ENCODE assay signal across 24 cellular contexts in the genomic region with DNA sequence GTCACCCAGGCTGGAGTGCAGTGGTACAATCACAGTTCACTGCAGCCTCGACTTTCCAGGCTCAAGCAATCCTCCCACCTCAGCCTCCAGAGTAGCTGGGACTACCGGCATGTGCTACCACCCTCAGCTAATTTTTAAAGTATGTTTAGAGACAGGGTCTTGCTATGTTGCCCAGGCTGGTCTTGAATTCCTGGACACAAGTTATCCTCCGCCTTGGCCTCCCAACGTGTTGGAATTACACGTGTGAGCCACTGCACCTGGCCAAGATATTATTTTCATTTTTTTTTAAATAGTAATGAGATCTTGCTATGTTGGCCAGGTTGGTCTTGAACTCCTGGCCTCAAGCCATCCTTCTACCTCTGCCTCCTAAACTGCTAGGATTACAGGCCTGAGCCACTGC. TPM values are rescaled to one million over a fixed set of nuclear protein-coding genes. Genes with fewer than 3 reads are reported as not detected.
A peak's percentile ranks its signal among the peaks of the same experiment; 100 is the strongest.
DNase-seq lines count a peak whose midpoint lies in the region; ATAC-seq, FAIRE-seq and TF ChIP-seq lines count a peak whose summit lies in the region.
"Had no signal": no experiment of that assay in that cellular context is flagged by ENCODE, and none has a peak within 500 bp of the region (broad histone marks: within the 10 kb centered on the region; RNA-seq: fewer than 3 reads in every experiment).

No MANE protein-coding gene starts in this region.

- H2AFZ ChIP-seq in HepG2 (ENCODE audit: low read length), result no peak overlapping the region
- no peak overlapping the region for H2AFZ ChIP-seq in trophoblast cell (ENCODE audit: insufficient read depth, low read length, poor library complexity)

- H3K9ac ChIP-seq in HepG2 (ENCODE audit: insufficient read depth, low read depth, low read length), result no peak overlapping the region
- no peak overlapping the region for H3K9ac ChIP-seq in trophoblast cell (ENCODE audit: low read length)
- H3K9ac ChIP-seq: BLaER1 treated with 17β-estradiol and CSF1 and Interleukin-3, amounts not matched to agents 10 nM and 100 nM had no signal

- H2AK5ac ChIP-seq in trophoblast cell (ENCODE audit: low read length), result no peak overlapping the region

- peaks cover 33% of the 10 kb centered on the region for H3K4me1 ChIP-seq in HepG2 (ENCODE audit: insufficient read depth, low read length)
- H3K4me1 ChIP-seq in right lobe of liver, result peaks cover 0 to under 1% (median under 1%) of the 10 kb centered on the region in 4 donors
- peaks cover 15% of the 10 kb centered on the region for H3K4me1 ChIP-seq in RWPE2 (ENCODE audit: insufficient read depth, poor library complexity, severe bottlenecking)
- peaks cover 7 to 12% of the 10 kb centered on the region in 2 experiments for H3K4me1 ChIP-seq in trophoblast cell (ENCODE audit: control insufficient read depth in 1 of 2, insufficient read depth in 2 of 2, low read length in 2 of 2)
- H3K4me1 ChIP-seq: BE2C had no signal

- POLR2A ChIA-PET in HepG2 (lab: Yijun Ruan, JAX), result no interaction called here

- H3K79me2 ChIP-seq in HepG2 (ENCODE audit: insufficient read depth, low read length) (peaks cover 6% of the 10 kb centered on the region), trophoblast cell (ENCODE audit: control insufficient read depth, insufficient read depth, low read length, poor library complexity) (peaks cover 5% of the 10 kb centered on the region)

- H3K36me3 ChIP-seq in HepG2 (replicated peaks in 1 of 2; ENCODE audit: control insufficient read depth in 1 of 2, insufficient read depth in 2 of 2, low read length in 2 of 2) (no peaks in the 10 kb centered on the region), right lobe of liver (no peaks in the 10 kb centered on the region), RWPE2 (ENCODE audit: low read depth) (no peaks in the 10 kb centered on the region), trophoblast cell (ENCODE audit: control insufficient read depth in 1 of 2, insufficient read depth in 2 of 2, low read length in 2 of 2) (no peaks in the 10 kb centered on the region)
- H3K36me3 ChIP-seq: BE2C, HAP-1 had no signal

- TF ChIP-seq RAD21 in HepG2 (CRISPR knock-in tag; IDR thresholded peaks at IDR 0.05), result no peak

- TF ChIP-seq POLR2A in HepG2 (IDR thresholded peaks at IDR 0.05; ENCODE audit: insufficient read depth in 1 of 2, low read depth in 2 of 2, low read length in 2 of 2), result no peak
- no peak for TF ChIP-seq POLR2A in right lobe of liver (IDR thresholded peaks at IDR 0.05)

- BruUV-seq in HepG2 (replicated peaks; lab: Mats Ljungman, UMichigan), result no TSS peak

- in situ Hi-C loops in HepG2 (cut with HindIII; ENCODE audit: extremely low pct_ligation_motif_present, low pct_unique_long_range_greater_than_20kb), result no loop called here

- no peak overlapping the region for H3K18ac ChIP-seq in trophoblast cell (ENCODE audit: low read length)

- no peak overlapping the region for H2BK12ac ChIP-seq in trophoblast cell (ENCODE audit: low read length)

- intact Hi-C loops in HepG2 (cut with micrococcal nuclease; ENCODE audit: unreplicated experiment), result no loop called here
- intact Hi-C loops in right lobe of liver (cut with DNase I), result no loop called here
- intact Hi-C loops in dendritic cell treated with granulocyte-macrophage colony-stimulating factor and Interleukin-4, amounts not matched to agents 40 ng/mL and 50 ng/mL, for 4 days (cut with micrococcal nuclease), result no loop called here

- no peak overlapping the region for H3K14ac ChIP-seq in trophoblast cell (ENCODE audit: low read length)

- H3K9me3 Mint-ChIP-seq in dendritic cell treated with granulocyte-macrophage colony-stimulating factor and Interleukin-4, amounts not matched to agents 40 ng/mL and 50 ng/mL, for 4 days, result peaks cover 9% of the 10 kb centered on the region
- H3K9me3 Mint-ChIP-seq: CD4-positive, alpha-beta memory T cell had no signal

- no peak overlapping the region for H4K91ac ChIP-seq in trophoblast cell (ENCODE audit: low read depth, low read length)

- H4K8ac ChIP-seq in trophoblast cell (ENCODE audit: low read depth, low read length), result no peak overlapping the region

- DNase-seq in HepG2 (ENCODE audit: low spot score) (no peak), right lobe of liver (no peak), RWPE2 (ENCODE audit: low spot score) (no peak), trophoblast cell (peak; percentile 70 to 80), DMS53 (lab: John Stamatoyannopoulos, UW) (no peak)
- DNase-seq: 8988T; ACHN; AML-193; BE2C; Calu3; CD4-positive, alpha-beta memory T cell; COR-L47; DND-41; GOT3 had no signal

- no peak overlapping the region for H2BK120ac ChIP-seq in trophoblast cell (ENCODE audit: insufficient read depth, low read length, poor library complexity)

- H3K4ac ChIP-seq in trophoblast cell (ENCODE audit: low read depth, low read length), result no peak overlapping the region

- H3K4me2 ChIP-seq in HepG2 (ENCODE audit: low read depth, low read length) (no peak overlapping the region), trophoblast cell (ENCODE audit: low read length) (no peak overlapping the region)
- H3K4me2 ChIP-seq: A549 had no signal

- peaks cover 7% of the 10 kb centered on the region for H3K36me3 Mint-ChIP-seq in dendritic cell treated with granulocyte-macrophage colony-stimulating factor and Interleukin-4, amounts not matched to agents 40 ng/mL and 50 ng/mL, for 4 days (ENCODE audit: low read depth)

- peak overlapping the region; percentile 91 for H3K27ac Mint-ChIP-seq in dendritic cell treated with granulocyte-macrophage colony-stimulating factor and Interleukin-4, amounts not matched to agents 40 ng/mL and 50 ng/mL, for 4 days

- no peak for ATAC-seq in HepG2
- ATAC-seq in right lobe of liver, result no peak
- ATAC-seq in RWPE2 (ENCODE audit: low read depth), result no peak
- no peak for ATAC-seq in GM21381 (IDR thresholded peaks at IDR 0.05; ENCODE audit: unreplicated experiment)
- no peak for ATAC-seq in GM21529 (IDR thresholded peaks at IDR 0.05; ENCODE audit: unreplicated experiment)
- ATAC-seq: A549, GM12878 had no signal

- CTCF ChIA-PET in HepG2 (lab: Yijun Ruan, JAX; ENCODE audit: low intra/inter-chr PET ratio, low total read pairs), result no interaction called here

- no peak overlapping the region for H4K12ac ChIP-seq in trophoblast cell (ENCODE audit: low read depth, low read length)

- no peak overlapping the region for H3K23ac ChIP-seq in trophoblast cell (ENCODE audit: low read length)

- no peak overlapping the region for H2BK5ac ChIP-seq in trophoblast cell (ENCODE audit: low read depth, low read length, poor library complexity)

- no peak overlapping the region for H3K4me3 ChIP-seq in HepG2 (replicated peaks in 1 of 3; ENCODE audit: insufficient read depth in 1 of 3, low read depth in 2 of 3, low read length in 3 of 3)
- H3K4me3 ChIP-seq in right lobe of liver, result no peak overlapping the region
- no peak overlapping the region for H3K4me3 ChIP-seq in RWPE2 (ENCODE audit: severe bottlenecking)
- no peak overlapping the region for H3K4me3 ChIP-seq in trophoblast cell (ENCODE audit: low read depth, low read length)
- H3K4me3 ChIP-seq: A549; BLaER1 treated with 17β-estradiol and CSF1 and Interleukin-3, amounts not matched to agents 10 nM and 100 nM; GM12878; HAP-1 had no signal

- H3K27me3 ChIP-seq in HepG2 (ENCODE audit: control insufficient read depth in 1 of 2, insufficient read depth in 2 of 2, low read length in 2 of 2), result peaks cover 0 to 9% of the 10 kb centered on the region in 2 experiments; a peak in 1 of 5 replicates
- no peaks in the 10 kb centered on the region for H3K27me3 ChIP-seq in right lobe of liver
- no peaks in the 10 kb centered on the region for H3K27me3 ChIP-seq in RWPE2 (ENCODE audit: insufficient read depth, poor library complexity, severe bottlenecking)
- H3K27me3 ChIP-seq in trophoblast cell (ENCODE audit: insufficient read depth, low read length), result no peaks in the 10 kb centered on the region
- H3K27me3 ChIP-seq: BE2C; BLaER1 treated with 17β-estradiol and CSF1 and Interleukin-3, amounts not matched to agents 10 nM and 100 nM had no signal

- no peaks in the 10 kb centered on the region for H3K27me3 Mint-ChIP-seq in dendritic cell treated with granulocyte-macrophage colony-stimulating factor and Interleukin-4, amounts not matched to agents 40 ng/mL and 50 ng/mL, for 4 days
- H3K27me3 Mint-ChIP-seq: CD4-positive, alpha-beta memory T cell had no signal

- peak overlapping the region; percentile 51 for H3K4me3 Mint-ChIP-seq in dendritic cell treated with granulocyte-macrophage colony-stimulating factor and Interleukin-4, amounts not matched to agents 40 ng/mL and 50 ng/mL, for 4 days

- peaks cover 5% of the 10 kb centered on the region for H3K79me1 ChIP-seq in trophoblast cell (ENCODE audit: low read length)

- H3K27ac ChIP-seq in HepG2 (ENCODE audit: extremely low read length, insufficient read depth, low read length), result no peak overlapping the region
- no peak overlapping the region for H3K27ac ChIP-seq in right lobe of liver
- H3K27ac ChIP-seq in RWPE2 (ENCODE audit: poor library complexity, severe bottlenecking), result peak overlapping the region; percentile 12
- no peak overlapping the region for H3K27ac ChIP-seq in trophoblast cell (ENCODE audit: low read depth, low read length)
- H3K27ac ChIP-seq: A549 had no signal

- no peak for FAIRE-seq in HepG2 (lab: Jason Lieb, UNC)
- FAIRE-seq: A549, G401.6, GM12878, GM19239, H54 had no signal

- 59% methylated on average over 5 of the region's 5 CpGs for WGBS in HepG2 (ENCODE audit: low lambda C conversion rate)
- 83% methylated on average over 5 of the region's 5 CpGs for WGBS in right lobe of liver (ENCODE audit: insufficient coverage, low coverage, low lambda C conversion rate, missing lambda C conversion rate)
- no CpG with 5 or more reads among the region's 5 CpGs for WGBS in trophoblast cell (ENCODE audit: extremely low coverage, insufficient coverage, insufficient read length)

- TF ChIP-seq CTCF in HepG2 (CRISPR knock-in tag; IDR thresholded peaks at IDR 0.05) (no peak), right lobe of liver (IDR thresholded peaks at IDR 0.05) (no peak), RWPE2 (IDR thresholded peaks at IDR 0.05; ENCODE audit: poor library complexity, severe bottlenecking) (no peak)

- TF ChIP-seq EP300 in HepG2 (IDR thresholded peaks at IDR 0.05; ENCODE audit: low read depth in 2 of 2, low read length in 2 of 2) (no peak), HepG2 (CRISPR knock-in tag; IDR thresholded peaks at IDR 0.05; ENCODE audit: borderline replicate concordance) (no peak)

- H4K20me1 ChIP-seq in HepG2 (ENCODE audit: insufficient read depth, low read length), result no peaks in the 10 kb centered on the region
- H4K20me1 ChIP-seq: BLaER1 treated with 17β-estradiol and CSF1 and Interleukin-3, amounts not matched to agents 10 nM and 100 nM had no signal

- no peaks in the 10 kb centered on the region for H3K9me3 ChIP-seq in HepG2 (ENCODE audit: low read length)
- H3K9me3 ChIP-seq in right lobe of liver, result no peaks in the 10 kb centered on the region
- H3K9me3 ChIP-seq in RWPE2 (ENCODE audit: severe bottlenecking), result no peaks in the 10 kb centered on the region
- H3K9me3 ChIP-seq in trophoblast cell (ENCODE audit: insufficient read depth, low read depth, low read length), result peaks cover 4% of the 10 kb centered on the region
- H3K9me3 ChIP-seq: A549, BE2C had no signal

- peaks cover 62% of the 10 kb centered on the region for H3K4me1 Mint-ChIP-seq in dendritic cell treated with granulocyte-macrophage colony-stimulating factor and Interleukin-4, amounts not matched to agents 40 ng/mL and 50 ng/mL, for 4 days (ENCODE audit: low read depth)

RNA-seq across cellular contexts. Expression of a gene that starts 4.4 kb away (rescaled TPM):
- 36.9 and 49.7 TPM in 2 replicates for total RNA-seq in HepG2 (2016; rRNA removed; fragmentation: Illumina TruSeq; extraction: Trizol)
- 14.9 and 19.2 TPM in 2 replicates for total RNA-seq in HepG2 (2016; cell fraction: cytosol; rRNA removed; fragmentation: Illumina TruSeq; extraction: Trizol; ENCODE audit: low read depth)
- total RNA-seq in HepG2 (2016; cell fraction: insoluble cytoplasmic fraction; rRNA removed; fragmentation: Illumina TruSeq; extraction: Trizol), result 41.4 and 51.3 TPM in 2 replicates
- 19.0 and 24.4 TPM in 2 replicates for total RNA-seq in HepG2 (2016; cell fraction: membrane; rRNA removed; fragmentation: Illumina TruSeq; extraction: Trizol)
- total RNA-seq in HepG2 (2016; cell fraction: nucleus; rRNA removed; fragmentation: Illumina TruSeq; extraction: Trizol), result 19.5 and 27.2 TPM in 2 replicates
- polyA plus RNA-seq in HepG2 (2011; rRNA removed), result 63.5 and 66.7 TPM in 2 replicates
- 68.2 and 75.7 TPM in 2 replicates for polyA plus RNA-seq in HepG2 (2011; cell fraction: cytosol; rRNA removed)
- polyA plus RNA-seq in HepG2 (2011; cell fraction: nucleus; rRNA removed), result 79.4 and 82.3 TPM in 2 replicates
- 35.5 and 45.4 TPM in 2 replicates for polyA plus RNA-seq in HepG2 (2012)
- 11.8 and 13.8 TPM in 2 replicates for polyA plus RNA-seq in HepG2 (2016; cell fraction: cytosol; fragmentation: Illumina TruSeq; extraction: Trizol; ENCODE audit: low read depth)
- polyA plus RNA-seq in HepG2 (2016; cell fraction: insoluble cytoplasmic fraction; fragmentation: Illumina TruSeq; extraction: Trizol; ENCODE audit: low read depth), result 52.7 and 54.7 TPM in 2 replicates
- 18.4 and 18.9 TPM in 2 replicates for polyA plus RNA-seq in HepG2 (2016; cell fraction: membrane; fragmentation: Illumina TruSeq; extraction: Trizol; ENCODE audit: low read depth)
- polyA plus RNA-seq in HepG2 (2016; cell fraction: nucleus; fragmentation: Illumina TruSeq; extraction: Trizol; ENCODE audit: insufficient read depth, low read depth), result 25.9 and 30.1 TPM in 2 replicates
- polyA minus RNA-seq in HepG2 (2011; rRNA and poly(A)+ RNA removed; ENCODE audit: low replicate concordance), result 129 and 146 TPM in 2 replicates
- polyA minus RNA-seq in HepG2 (2011; cell fraction: cytosol; rRNA and poly(A)+ RNA removed), result 28.5 and 36.3 TPM in 2 replicates
- polyA minus RNA-seq in HepG2 (2011; cell fraction: nucleus; rRNA and poly(A)+ RNA removed), result 54.8 and 73.8 TPM in 2 replicates
- total RNA-seq in right lobe of liver, result 10 to 100 TPM; 23.5 to 69.7 (median 40.8) TPM
- 18.5 and 19.3 TPM in 2 replicates for polyA plus RNA-seq in trophoblast cell (2013)

RNA-seq across cellular contexts. Expression of a gene that starts 12.3 kb away (rescaled TPM):
- total RNA-seq in HepG2 (2016; rRNA removed; fragmentation: Illumina TruSeq; extraction: Trizol) (23.6 and 34.8 TPM in 2 replicates), right lobe of liver (10 to 100 TPM; 33.9 to 45.9 (median 41.7) TPM)
- total RNA-seq in HepG2 (2016; cell fraction: cytosol; rRNA removed; fragmentation: Illumina TruSeq; extraction: Trizol; ENCODE audit: low read depth), result 9.6 and 11.5 TPM in 2 replicates
- total RNA-seq in HepG2 (2016; cell fraction: insoluble cytoplasmic fraction; rRNA removed; fragmentation: Illumina TruSeq; extraction: Trizol), result 21.6 and 36.5 TPM in 2 replicates
- 19.1 and 19.4 TPM in 2 replicates for total RNA-seq in HepG2 (2016; cell fraction: membrane; rRNA removed; fragmentation: Illumina TruSeq; extraction: Trizol)
- total RNA-seq in HepG2 (2016; cell fraction: nucleus; rRNA removed; fragmentation: Illumina TruSeq; extraction: Trizol), result 34.8 and 43.1 TPM in 2 replicates
- polyA plus RNA-seq in HepG2 (2011; rRNA removed), result 121 and 137 TPM in 2 replicates
- polyA plus RNA-seq in HepG2 (2011; cell fraction: cytosol; rRNA removed), result 79.1 and 105 TPM in 2 replicates
- 60.5 and 61.0 TPM in 2 replicates for polyA plus RNA-seq in HepG2 (2011; cell fraction: nucleus; rRNA removed)
- 46.1 and 60.6 TPM in 2 replicates for polyA plus RNA-seq in HepG2 (2012)
- polyA plus RNA-seq in HepG2 (2016; cell fraction: cytosol; fragmentation: Illumina TruSeq; extraction: Trizol; ENCODE audit: low read depth), result 13.9 and 15.3 TPM in 2 replicates
- 40.8 and 49.5 TPM in 2 replicates for polyA plus RNA-seq in HepG2 (2016; cell fraction: insoluble cytoplasmic fraction; fragmentation: Illumina TruSeq; extraction: Trizol; ENCODE audit: low read depth)
- 19.7 and 19.9 TPM in 2 replicates for polyA plus RNA-seq in HepG2 (2016; cell fraction: membrane; fragmentation: Illumina TruSeq; extraction: Trizol; ENCODE audit: low read depth)
- 82.6 and 86.5 TPM in 2 replicates for polyA plus RNA-seq in HepG2 (2016; cell fraction: nucleus; fragmentation: Illumina TruSeq; extraction: Trizol; ENCODE audit: insufficient read depth, low read depth)
- polyA minus RNA-seq in HepG2 (2011; rRNA and poly(A)+ RNA removed; ENCODE audit: low replicate concordance), result 153 and 215 TPM in 2 replicates
- polyA minus RNA-seq in HepG2 (2011; cell fraction: cytosol; rRNA and poly(A)+ RNA removed), result 43.0 and 53.0 TPM in 2 replicates
- 19.7 and 32.7 TPM in 2 replicates for polyA minus RNA-seq in HepG2 (2011; cell fraction: nucleus; rRNA and poly(A)+ RNA removed)
- polyA plus RNA-seq in trophoblast cell (2013), result 73.8 and 78.1 TPM in 2 replicates

RNA-seq across cellular contexts. Expression of a gene that starts 21.2 kb away (rescaled TPM):
- total RNA-seq in HepG2 (2016; rRNA removed; fragmentation: Illumina TruSeq; extraction: Trizol), result 18.0 and 36.6 TPM in 2 replicates
- 14.9 and 16.5 TPM in 2 replicates for total RNA-seq in HepG2 (2016; cell fraction: cytosol; rRNA removed; fragmentation: Illumina TruSeq; extraction: Trizol; ENCODE audit: low read depth)
- 26.3 and 28.5 TPM in 2 replicates for total RNA-seq in HepG2 (2016; cell fraction: insoluble cytoplasmic fraction; rRNA removed; fragmentation: Illumina TruSeq; extraction: Trizol)
- 34.0 and 34.5 TPM in 2 replicates for total RNA-seq in HepG2 (2016; cell fraction: membrane; rRNA removed; fragmentation: Illumina TruSeq; extraction: Trizol)
- 36.5 and 50.4 TPM in 2 replicates for total RNA-seq in HepG2 (2016; cell fraction: nucleus; rRNA removed; fragmentation: Illumina TruSeq; extraction: Trizol)
- 50.2 and 52.3 TPM in 2 replicates for polyA plus RNA-seq in HepG2 (2011; rRNA removed)
- polyA plus RNA-seq in HepG2 (2011; cell fraction: cytosol; rRNA removed), result 28.4 and 30.8 TPM in 2 replicates
- 176 and 185 TPM in 2 replicates for polyA plus RNA-seq in HepG2 (2011; cell fraction: nucleus; rRNA removed)
- polyA plus RNA-seq in HepG2 (2012), result 21.6 and 28.8 TPM in 2 replicates
- 9.6 and 12.3 TPM in 2 replicates for polyA plus RNA-seq in HepG2 (2016; cell fraction: cytosol; fragmentation: Illumina TruSeq; extraction: Trizol; ENCODE audit: low read depth)
- polyA plus RNA-seq in HepG2 (2016; cell fraction: insoluble cytoplasmic fraction; fragmentation: Illumina TruSeq; extraction: Trizol; ENCODE audit: low read depth), result 16.8 and 18.6 TPM in 2 replicates
- polyA plus RNA-seq in HepG2 (2016; cell fraction: membrane; fragmentation: Illumina TruSeq; extraction: Trizol; ENCODE audit: low read depth), result 21.3 and 21.8 TPM in 2 replicates
- 53.3 TPM in 2 replicates for polyA plus RNA-seq in HepG2 (2016; cell fraction: nucleus; fragmentation: Illumina TruSeq; extraction: Trizol; ENCODE audit: insufficient read depth, low read depth)
- polyA minus RNA-seq in HepG2 (2011; rRNA and poly(A)+ RNA removed; ENCODE audit: low replicate concordance), result 48.2 and 65.5 TPM in 2 replicates
- polyA minus RNA-seq in HepG2 (2011; cell fraction: cytosol; rRNA and poly(A)+ RNA removed), result 9.3 and 14.4 TPM in 2 replicates
- polyA minus RNA-seq in HepG2 (2011; cell fraction: nucleus; rRNA and poly(A)+ RNA removed), result 30.9 and 39.9 TPM in 2 replicates
- total RNA-seq in right lobe of liver, result 10 to 100 TPM; 11.1 to 14.7 (median 13.3) TPM
- polyA plus RNA-seq in trophoblast cell (2013), result 27.1 and 29.6 TPM in 2 replicates

RNA-seq across cellular contexts. Expression of a gene that starts 42.5 kb away (rescaled TPM):
- total RNA-seq in HepG2 (2016; rRNA removed; fragmentation: Illumina TruSeq; extraction: Trizol) (8.2 and 15.2 TPM in 2 replicates), right lobe of liver (10 to 100 TPM; 19.7 to 25.1 (median 22.1) TPM)
- total RNA-seq in HepG2 (2016; cell fraction: cytosol; rRNA removed; fragmentation: Illumina TruSeq; extraction: Trizol; ENCODE audit: low read depth), result 7.6 and 8.1 TPM in 2 replicates
- 8.9 and 14.6 TPM in 2 replicates for total RNA-seq in HepG2 (2016; cell fraction: insoluble cytoplasmic fraction; rRNA removed; fragmentation: Illumina TruSeq; extraction: Trizol)
- total RNA-seq in HepG2 (2016; cell fraction: membrane; rRNA removed; fragmentation: Illumina TruSeq; extraction: Trizol), result 17.8 and 17.9 TPM in 2 replicates
- 13.8 and 17.0 TPM in 2 replicates for total RNA-seq in HepG2 (2016; cell fraction: nucleus; rRNA removed; fragmentation: Illumina TruSeq; extraction: Trizol)
- polyA plus RNA-seq in HepG2 (2011; rRNA removed), result 23.7 and 25.1 TPM in 2 replicates
- 10.1 and 12.4 TPM in 2 replicates for polyA plus RNA-seq in HepG2 (2011; cell fraction: cytosol; rRNA removed)
- polyA plus RNA-seq in HepG2 (2011; cell fraction: nucleus; rRNA removed), result 149 and 163 TPM in 2 replicates
- 11.8 and 16.1 TPM in 2 replicates for polyA plus RNA-seq in HepG2 (2012)
- 9.7 and 10.4 TPM in 2 replicates for polyA plus RNA-seq in HepG2 (2016; cell fraction: cytosol; fragmentation: Illumina TruSeq; extraction: Trizol; ENCODE audit: low read depth)
- polyA plus RNA-seq in HepG2 (2016; cell fraction: insoluble cytoplasmic fraction; fragmentation: Illumina TruSeq; extraction: Trizol; ENCODE audit: low read depth), result 7.6 and 10.2 TPM in 2 replicates
- polyA plus RNA-seq in HepG2 (2016; cell fraction: membrane; fragmentation: Illumina TruSeq; extraction: Trizol; ENCODE audit: low read depth), result 15.2 and 26.1 TPM in 2 replicates
- polyA plus RNA-seq in HepG2 (2016; cell fraction: nucleus; fragmentation: Illumina TruSeq; extraction: Trizol; ENCODE audit: insufficient read depth, low read depth), result 43.8 and 44.9 TPM in 2 replicates
- 13.8 and 70.3 TPM in 2 replicates for polyA minus RNA-seq in HepG2 (2011; rRNA and poly(A)+ RNA removed; ENCODE audit: low replicate concordance)
- polyA minus RNA-seq in HepG2 (2011; cell fraction: cytosol; rRNA and poly(A)+ RNA removed), result 4.8 and 5.1 TPM in 2 replicates
- 11.6 and 13.2 TPM in 2 replicates for polyA minus RNA-seq in HepG2 (2011; cell fraction: nucleus; rRNA and poly(A)+ RNA removed)
- 9.3 and 10.1 TPM in 2 replicates for polyA plus RNA-seq in trophoblast cell (2013)

RNA-seq across cellular contexts. Expression of a gene that starts 52.4 kb away (rescaled TPM):
- total RNA-seq in HepG2 (2016; rRNA removed; fragmentation: Illumina TruSeq; extraction: Trizol), result 217 and 218 TPM in 2 replicates
- total RNA-seq in HepG2 (2016; cell fraction: cytosol; rRNA removed; fragmentation: Illumina TruSeq; extraction: Trizol; ENCODE audit: low read depth), result 117 and 120 TPM in 2 replicates
- total RNA-seq in HepG2 (2016; cell fraction: insoluble cytoplasmic fraction; rRNA removed; fragmentation: Illumina TruSeq; extraction: Trizol), result 207 and 224 TPM in 2 replicates
- total RNA-seq in HepG2 (2016; cell fraction: membrane; rRNA removed; fragmentation: Illumina TruSeq; extraction: Trizol), result 128 and 130 TPM in 2 replicates
- total RNA-seq in HepG2 (2016; cell fraction: nucleus; rRNA removed; fragmentation: Illumina TruSeq; extraction: Trizol), result 98.7 and 101 TPM in 2 replicates
- polyA plus RNA-seq in HepG2 (2011; rRNA removed), result 132 and 158 TPM in 2 replicates
- 156 and 163 TPM in 2 replicates for polyA plus RNA-seq in HepG2 (2011; cell fraction: cytosol; rRNA removed)
- polyA plus RNA-seq in HepG2 (2011; cell fraction: nucleus; rRNA removed), result 70.3 and 75.2 TPM in 2 replicates
- 264 and 279 TPM in 2 replicates for polyA plus RNA-seq in HepG2 (2012)
- 273 and 293 TPM in 2 replicates for polyA plus RNA-seq in HepG2 (2016; cell fraction: cytosol; fragmentation: Illumina TruSeq; extraction: Trizol; ENCODE audit: low read depth)
- polyA plus RNA-seq in HepG2 (2016; cell fraction: insoluble cytoplasmic fraction; fragmentation: Illumina TruSeq; extraction: Trizol; ENCODE audit: low read depth), result 379 and 384 TPM in 2 replicates
- polyA plus RNA-seq in HepG2 (2016; cell fraction: membrane; fragmentation: Illumina TruSeq; extraction: Trizol; ENCODE audit: low read depth), result 251 and 264 TPM in 2 replicates
- 250 and 258 TPM in 2 replicates for polyA plus RNA-seq in HepG2 (2016; cell fraction: nucleus; fragmentation: Illumina TruSeq; extraction: Trizol; ENCODE audit: insufficient read depth, low read depth)
- polyA minus RNA-seq in HepG2 (2011; rRNA and poly(A)+ RNA removed; ENCODE audit: low replicate concordance), result 21.4 and 51.3 TPM in 2 replicates
- 76.2 and 81.5 TPM in 2 replicates for polyA minus RNA-seq in HepG2 (2011; cell fraction: cytosol; rRNA and poly(A)+ RNA removed)
- 23.3 and 29.7 TPM in 2 replicates for polyA minus RNA-seq in HepG2 (2011; cell fraction: nucleus; rRNA and poly(A)+ RNA removed)
- total RNA-seq in right lobe of liver, result 100 to 1,000 TPM; 130 to 169 (median 141) TPM
- polyA plus RNA-seq in trophoblast cell (2013), result 295 and 305 TPM in 2 replicates

Comparison
In these comparisons a context has a peak if more than half of its experiments do, and no peak if none do; other contexts are left out.
1. DNase-seq: peak in trophoblast cell (2 of 2); none in HepG2 (single experiment), right lobe of liver (0 of 3), RWPE2 (single experiment) and DMS53 (single experiment).